8 cellular contexts compared by ENCODE assay signal in the genomic region with DNA sequence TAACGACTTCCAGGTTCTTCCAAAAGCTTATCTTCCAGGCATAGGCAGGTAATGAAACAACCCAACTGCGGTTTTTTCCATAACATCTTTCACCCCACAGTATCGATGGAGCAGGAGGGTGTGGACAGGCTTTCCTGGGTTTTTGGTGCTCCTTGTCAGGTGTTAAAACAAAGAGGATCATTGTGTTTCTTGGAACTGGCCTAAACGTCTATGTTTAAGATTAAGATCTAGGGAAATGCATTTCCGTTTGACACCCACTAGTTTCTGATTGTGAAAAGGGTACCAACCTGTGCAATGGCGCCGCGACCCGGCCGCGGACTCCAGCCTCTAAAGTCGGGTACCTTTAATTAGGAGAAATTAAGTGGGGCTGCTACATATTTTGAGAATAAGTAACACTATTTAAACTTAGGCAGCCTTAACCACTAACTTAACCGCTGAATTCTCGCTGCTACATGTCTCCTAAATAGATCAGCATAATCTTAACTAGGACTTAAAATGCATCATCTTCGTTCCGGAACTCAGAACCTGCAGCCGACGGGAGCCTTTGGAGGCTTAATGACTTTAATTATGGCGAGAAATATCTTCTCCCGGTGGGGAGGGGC. TPM values are rescaled to one million over a fixed set of nuclear protein-coding genes. Genes with fewer than 3 reads are reported as not detected.
DNase-seq lines count a peak whose midpoint lies in the region; ATAC-seq and TF ChIP-seq lines count a peak whose summit lies in the region.

No MANE protein-coding gene starts in this region.

- H3K36me3 ChIP-seq in CD8-positive, alpha-beta memory T cell (ENCODE audit: insufficient read depth, low read length): no peaks in the 10 kb centered on the region
- H3K36me3 ChIP-seq in Panc1 (ENCODE audit: control insufficient read depth, insufficient read depth, low read length) (no peaks in the 10 kb centered on the region), esophagus muscularis mucosa (no peaks in the 10 kb centered on the region), parathyroid adenoma (ENCODE audit: control insufficient read depth, insufficient read depth, low read length) (no peaks in the 10 kb centered on the region)

- no peak for DNase-seq in CD8-positive, alpha-beta memory T cell
- DNase-seq in Panc1 (ENCODE audit: low read depth, low spot score): no peak
- no peak for DNase-seq in esophagus muscularis mucosa (ENCODE audit: extremely low spot score)
- DNase-seq in stimulated activated naive CD4-positive, alpha-beta T cell (lab: John Stamatoyannopoulos, UW): no peak
- no peak for DNase-seq in DMS79 treated with DMSO at 0.1 percent for 48 hours (lab: John Stamatoyannopoulos, UW)

- peak overlapping the region in 6 of 7 donors; percentile 24 to 73 (median 50) for H3K4me3 Mint-ChIP-seq in CD8-positive, alpha-beta memory T cell

- H3K79me2 ChIP-seq in parathyroid adenoma: no peaks in the 10 kb centered on the region

- WGBS in esophagus muscularis mucosa: 44% methylated on average over 20 of the region's 20 CpGs

- no peaks in the 10 kb centered on the region for H3K9me3 ChIP-seq in CD8-positive, alpha-beta memory T cell (ENCODE audit: low read length)
- H3K9me3 ChIP-seq in Panc1 (ENCODE audit: control insufficient read depth, insufficient read depth, low read depth, low read length): no peaks in the 10 kb centered on the region
- H3K9me3 ChIP-seq in esophagus muscularis mucosa: no peaks in the 10 kb centered on the region
- H3K9me3 ChIP-seq in parathyroid adenoma (ENCODE audit: control insufficient read depth, low read length): no peaks in the 10 kb centered on the region

- peak overlapping the region; percentile 66 for H2AFZ ChIP-seq in parathyroid adenoma

- CTCF ChIA-PET in CD8-positive, alpha-beta memory T cell (lab: Charles Lee): no interaction called here
- CTCF ChIA-PET in Panc1 (lab: Charles Lee): no interaction called here

- peaks cover 6 to 17% (median 12%) of the 10 kb centered on the region in 3 donors for H3K4me1 Mint-ChIP-seq in CD8-positive, alpha-beta memory T cell

- H3K4me2 ChIP-seq in parathyroid adenoma (ENCODE audit: low read length): peak overlapping the region; percentile 72

- no peak for TF ChIP-seq POLR2A in esophagus muscularis mucosa (IDR thresholded peaks at IDR 0.05; ENCODE audit: low read depth)

- peaks cover 0 to 2% (median 0%) of the 10 kb centered on the region in 3 donors for H3K36me3 Mint-ChIP-seq in CD8-positive, alpha-beta memory T cell

- in situ Hi-C loops in Panc1 (cut with HindIII; ENCODE audit: low pct_unique_long_range_greater_than_20kb, low sequenced_read_pairs): no loop called here

- POLR2A ChIA-PET in CD8-positive, alpha-beta memory T cell (lab: Charles Lee): no interaction called here
- POLR2A ChIA-PET in Panc1 (lab: Charles Lee): no interaction called here

- intact Hi-C loops in Panc1 (cut with micrococcal nuclease; ENCODE audit: unreplicated experiment): no loop called here
- intact Hi-C loops in esophagus muscularis mucosa (cut with DNase I): loop anchor here (10.0 kb wide), 2 partner anchors 75 to 145 kb away; a partner anchor contains a TSS

- no peak overlapping the region for H3K27ac Mint-ChIP-seq in CD8-positive, alpha-beta memory T cell

- no TSS peak for BruUV-seq in Panc1 (replicated peaks; lab: Mats Ljungman, UMichigan)

- TF ChIP-seq CTCF in Panc1 (IDR thresholded peaks at IDR 0.05) (peak; percentile 30), esophagus muscularis mucosa (IDR thresholded peaks at IDR 0.05) (no peak), parathyroid adenoma (IDR thresholded peaks at IDR 0.05) (no peak)

- H3K27me3 ChIP-seq in CD8-positive, alpha-beta memory T cell (ENCODE audit: insufficient read depth, low read length, poor library complexity, severe bottlenecking): peaks cover 12% of the 10 kb centered on the region
- H3K27me3 ChIP-seq in Panc1 (ENCODE audit: control insufficient read depth, insufficient read depth, low read length) (no peaks in the 10 kb centered on the region), esophagus muscularis mucosa (no peaks in the 10 kb centered on the region), parathyroid adenoma (ENCODE audit: control insufficient read depth, insufficient read depth, low read length) (no peaks in the 10 kb centered on the region)

- peaks cover 41 to 68% of the 10 kb centered on the region in 2 donors for H3K27me3 Mint-ChIP-seq in CD8-positive, alpha-beta memory T cell

- TF ChIP-seq EP300 in esophagus muscularis mucosa (IDR thresholded peaks at IDR 0.05): no peak

- H3K9me3 Mint-ChIP-seq in CD8-positive, alpha-beta memory T cell: no peaks in the 10 kb centered on the region

- H3K4me1 ChIP-seq in CD8-positive, alpha-beta memory T cell (ENCODE audit: insufficient read depth, low read length): peaks cover 6% of the 10 kb centered on the region
- H3K4me1 ChIP-seq in Panc1 (ENCODE audit: control insufficient read depth, insufficient read depth, low read length) (peaks cover 21% of the 10 kb centered on the region), esophagus muscularis mucosa (peaks cover 26 to 40% (median 35%) of the 10 kb centered on the region in 4 donors), parathyroid adenoma (peaks cover 2% of the 10 kb centered on the region)

- ATAC-seq in Panc1: peak; percentile 18; the same call in 1 of the 2 replicates
- ATAC-seq in GM21723 (IDR thresholded peaks at IDR 0.05; ENCODE audit: unreplicated experiment): no peak
- no peak for ATAC-seq in HG03342 (IDR thresholded peaks at IDR 0.05; ENCODE audit: unreplicated experiment)

- no peak overlapping the region for H3K9ac ChIP-seq in parathyroid adenoma

- no peak overlapping the region for H3K27ac ChIP-seq in CD8-positive, alpha-beta memory T cell (ENCODE audit: low read depth, low read length)
- H3K27ac ChIP-seq in Panc1 (ENCODE audit: low read length) (peak overlapping the region; percentile 57; the same call in 1 of the 2 replicates), esophagus muscularis mucosa (replicated peaks in 1 of 4) (peak overlapping the region; percentile 77 to 84 (median 81)), parathyroid adenoma (no peak overlapping the region)

- no peak overlapping the region for H3K4me3 ChIP-seq in CD8-positive, alpha-beta memory T cell (ENCODE audit: low read length)
- peak overlapping the region; percentile 33 to 51 for H3K4me3 ChIP-seq in Panc1 (ENCODE audit: low read depth in 2 of 2, low read length in 2 of 2)
- H3K4me3 ChIP-seq in esophagus muscularis mucosa: peak overlapping the region; percentile 56 to 62 (median 58)
- peak overlapping the region; percentile 49 for H3K4me3 ChIP-seq in parathyroid adenoma (ENCODE audit: low read depth, low read length)

RNA-seq across cellular contexts. Expression of a gene that starts 31.5 kb away (rescaled TPM):
- not detected for total RNA-seq in CD8-positive, alpha-beta memory T cell
- polyA plus RNA-seq in CD8-positive, alpha-beta memory T cell: not detected
- total RNA-seq in Panc1 (2021; ENCODE audit: unreplicated experiment): not detected
- not detected for polyA plus RNA-seq in Panc1 (2012; ENCODE audit: insufficient read length)
- total RNA-seq in esophagus muscularis mucosa: not detected

RNA-seq across cellular contexts. Expression of a gene that starts 42.7 kb away (rescaled TPM):
- total RNA-seq in CD8-positive, alpha-beta memory T cell: under 1 TPM; 0.16 to 0.28 TPM
- not detected for polyA plus RNA-seq in CD8-positive, alpha-beta memory T cell
- 2.2 TPM for total RNA-seq in Panc1 (2021; ENCODE audit: unreplicated experiment)
- polyA plus RNA-seq in Panc1 (2012; ENCODE audit: insufficient read length): 3.3 TPM
- 10 to 100 TPM in 3 of 4 donors, 1 to 10 TPM in 1; 8.7 to 14.6 (median 12.4) TPM for total RNA-seq in esophagus muscularis mucosa

Comparison
In these comparisons a context has a peak if more than half of its experiments do, and no peak if none do; other contexts are left out.
1. H3K27ac ChIP-seq: peak in Panc1 (single experiment) and esophagus muscularis mucosa (4 of 4); none in CD8-positive, alpha-beta memory T cell (single experiment) and parathyroid adenoma (single experiment).